Comparison of ENCODE assay signal across 8 cellular contexts in the genomic region with DNA sequence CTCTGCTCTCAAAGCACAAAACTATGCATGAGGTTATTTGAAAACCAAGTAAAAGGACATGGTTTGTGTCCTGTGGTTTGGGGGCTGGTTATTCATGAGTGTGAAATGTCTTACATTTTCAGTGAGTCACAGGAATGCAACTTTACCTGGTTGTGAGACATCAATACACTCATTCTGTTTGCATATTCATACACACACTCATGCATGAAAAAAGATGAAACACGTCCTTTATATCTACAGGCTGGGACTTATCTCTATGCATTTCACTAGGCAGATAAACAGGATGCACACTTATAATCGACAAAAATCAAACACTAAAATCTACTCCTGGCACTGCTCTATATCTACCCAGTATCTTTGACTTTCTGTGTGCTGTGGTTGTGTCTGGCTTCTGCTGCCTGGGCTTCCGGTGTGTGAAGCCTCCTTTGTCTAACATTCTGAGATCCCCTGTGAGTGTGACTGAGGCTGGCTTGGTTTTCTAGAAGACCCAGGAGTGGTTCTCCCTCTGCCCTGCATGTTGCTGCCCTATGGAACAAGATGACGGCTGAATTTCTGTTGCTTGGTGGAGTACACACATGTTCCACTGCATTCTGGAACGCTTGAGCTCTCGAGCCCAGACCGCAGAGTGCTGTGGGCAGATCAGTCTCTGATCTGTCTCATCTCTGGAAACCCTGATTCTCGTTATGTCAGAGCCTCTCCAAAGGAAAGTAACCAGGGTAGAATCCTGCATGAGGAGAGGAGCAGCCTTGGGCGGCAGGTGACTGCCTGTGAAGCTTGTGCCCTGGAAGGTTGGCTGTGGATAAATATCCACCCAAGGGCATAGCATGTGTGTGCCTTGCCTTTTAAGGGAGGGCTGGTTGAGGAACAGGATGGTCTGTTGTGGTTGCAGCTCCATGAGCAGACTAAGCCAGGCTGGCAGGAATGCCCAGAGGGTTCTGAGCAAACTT. TPM values are rescaled to one million over a fixed set of nuclear protein-coding genes. Genes with fewer than 3 reads are reported as not detected.
DNase-seq lines count a peak whose midpoint lies in the region; ATAC-seq and TF ChIP-seq lines count a peak whose summit lies in the region.

No MANE protein-coding gene starts in this region.

- peak; percentile 90 for ATAC-seq in GM18873 (IDR thresholded peaks at IDR 0.05; ENCODE audit: low FRiP score, unreplicated experiment)
- peak; percentile 68 for ATAC-seq in HG03159 (IDR thresholded peaks at IDR 0.05; ENCODE audit: unreplicated experiment)
- ATAC-seq in HG03457 (IDR thresholded peaks at IDR 0.05; ENCODE audit: unreplicated experiment): no peak

- intact Hi-C loops in tibial artery (cut with DNase I; ENCODE audit: low total_unique reads): no loop called here

- no peaks in the 10 kb centered on the region for H3K4me1 Mint-ChIP-seq in progenitor cell of endocrine pancreas (ENCODE audit: low read depth)

- no peak overlapping the region for H3K4me3 Mint-ChIP-seq in progenitor cell of endocrine pancreas (ENCODE audit: low read depth)

- H3K9me3 Mint-ChIP-seq in progenitor cell of endocrine pancreas (ENCODE audit: low read depth): peaks cover 3% of the 10 kb centered on the region

- H3K9me3 ChIP-seq in tibial artery: no peaks in the 10 kb centered on the region

- no peak overlapping the region for H3K27ac ChIP-seq in tibial artery

- no peaks in the 10 kb centered on the region for H3K36me3 ChIP-seq in tibial artery

- no peaks in the 10 kb centered on the region for H3K27me3 Mint-ChIP-seq in progenitor cell of endocrine pancreas

- H3K4me1 ChIP-seq in tibial artery: no peaks in the 10 kb centered on the region

- H3K4me3 ChIP-seq in choroid plexus epithelial cell (ENCODE audit: low read depth, low read length) (no peak overlapping the region), tibial artery (no peak overlapping the region)

- DNase-seq in activated CD4-positive, CD25-positive, alpha-beta regulatory T cell (lab: John Stamatoyannopoulos, UW): peak in 3 of 4 experiments; percentile 18 to 39 (median 33)
- DNase-seq in choroid plexus epithelial cell (ENCODE audit: low read depth) (peak; percentile 92), tibial artery (no peak), progenitor cell of endocrine pancreas (ENCODE audit: low spot score, unreplicated experiment) (no peak)
- peak; percentile 35 to 48 for DNase-seq in stimulated activated CD4-positive, alpha-beta T cell treated with anti-CD3 and anti-CD28 coated beads, Interleukin-1b, Interleukin-23, amount 100 ng/mL, for 1 hour (ENCODE audit: low read depth in 2 of 2)

- H3K36me3 Mint-ChIP-seq in progenitor cell of endocrine pancreas (ENCODE audit: insufficient read depth): no peaks in the 10 kb centered on the region

- TF ChIP-seq CTCF in choroid plexus epithelial cell (conservative IDR thresholded peaks at IDR 0.05; ENCODE audit: low read depth, low read length) (no peak), tibial artery (IDR thresholded peaks at IDR 0.05) (no peak), progenitor cell of endocrine pancreas (IDR thresholded peaks at IDR 0.05; ENCODE audit: unreplicated experiment) (no peak)

- H3K27ac Mint-ChIP-seq in progenitor cell of endocrine pancreas: no peak overlapping the region

- H3K27me3 ChIP-seq in tibial artery: no peaks in the 10 kb centered on the region

RNA-seq across cellular contexts. Expression of a gene that starts 19.7 kb away (rescaled TPM):
- not detected in 2 replicates for total RNA-seq in progenitor cell of endocrine pancreas

Comparison
In these comparisons a context has a peak if more than half of its experiments do, and no peak if none do; other contexts are left out.
1. DNase-seq: peak in activated CD4-positive, CD25-positive, alpha-beta regulatory T cell (3 of 4), choroid plexus epithelial cell (single experiment) and stimulated activated CD4-positive, alpha-beta T cell treated with anti-CD3 and anti-CD28 coated beads, Interleukin-1b, Interleukin-23, amount 100 ng/mL, for 1 hour (2 of 2); none in tibial artery (0 of 2) and progenitor cell of endocrine pancreas (single experiment).